Comparison of ENCODE assay signal across 7 cellular contexts in genomic region chr11:124875401-124875800, GRCh38. TPM values are rescaled to one million over a fixed set of nuclear protein-coding genes. Genes with fewer than 3 reads are reported as not detected.
DNase-seq lines count a peak whose midpoint lies in the region; TF ChIP-seq lines count a peak whose summit lies in the region.

No MANE protein-coding gene starts in this region.

- no peaks in the 10 kb centered on the region for H3K36me3 ChIP-seq in skeletal muscle satellite cell (ENCODE audit: insufficient read depth, low read length)

- H3K27ac Mint-ChIP-seq in H9, result peak overlapping the region in 1 of 3 experiments; percentile 86; a peak in 1 of 7 replicates

- H3K9ac ChIP-seq in H9 (ENCODE audit: extremely low read depth, insufficient read length, low read length), result no peak overlapping the region
- peak overlapping the region; percentile 93 for H3K9ac ChIP-seq in skeletal muscle satellite cell (ENCODE audit: low read depth, low read length)

- H3K4me2 ChIP-seq in H9 (ENCODE audit: insufficient read depth, insufficient read length, low read length) (peak overlapping the region; percentile 61), skeletal muscle satellite cell (ENCODE audit: low read length) (peak overlapping the region; percentile 95)

- no peak overlapping the region for H2BK12ac ChIP-seq in H9 (ENCODE audit: insufficient read length, low read depth, low read length)

- H3K56ac ChIP-seq in H9 (ENCODE audit: insufficient read length, low read depth, low read length), result no peak overlapping the region

- H2AK5ac ChIP-seq in H9 (ENCODE audit: insufficient read length, low read length), result no peak overlapping the region

- peaks cover 6% of the 10 kb centered on the region for H3K23me2 ChIP-seq in H9 (ENCODE audit: insufficient read length, low read depth, low read length, poor library complexity, severe bottlenecking)

- no CpG with 5 or more reads among the region's 3 CpGs for WGBS in H9 (ENCODE audit: extremely low coverage, insufficient read length, low lambda C conversion rate)

- no peaks in the 10 kb centered on the region; a peak in 2 of 7 replicates for H3K36me3 Mint-ChIP-seq in H9 (ENCODE audit: insufficient read depth in 1 of 3, low read depth in 3 of 3)

- H3K14ac ChIP-seq in H9 (ENCODE audit: insufficient read depth, low read length), result no peak overlapping the region

- H3K27me3 Mint-ChIP-seq in H9 (ENCODE audit: low read depth), result peaks cover 58% of the 10 kb centered on the region

- no peak overlapping the region for H4K8ac ChIP-seq in H9 (replicated peaks; ENCODE audit: insufficient read length, low read depth, low read length)

- no peak overlapping the region for H3K27ac ChIP-seq in H9 (ENCODE audit: insufficient read length, low read depth, low read length)
- H3K27ac ChIP-seq in VCaP, result peak overlapping the region; percentile 86; the same call in 1 of the 2 replicates

- H2AFZ ChIP-seq in H9 (ENCODE audit: low read length), result no peak overlapping the region

- TF ChIP-seq CTCF in H9 (conservative IDR thresholded peaks at IDR 0.05) (no peak), VCaP (conservative IDR thresholded peaks at IDR 0.05) (no peak), fibroblast of mammary gland (conservative IDR thresholded peaks at IDR 0.05; ENCODE audit: control insufficient read depth, insufficient read depth, low read depth, low read length) (no peak)

- H2BK120ac ChIP-seq in H9 (ENCODE audit: low read depth, low read length, poor library complexity, severe bottlenecking), result no peak overlapping the region

- H3K18ac ChIP-seq in H9 (ENCODE audit: insufficient read length, low read depth, low read length), result no peak overlapping the region

- H3K27me3 ChIP-seq in H9 (ENCODE audit: insufficient read depth, low read length) (peaks cover 23% of the 10 kb centered on the region; the same call in 1 of the 2 replicates), skeletal muscle satellite cell (ENCODE audit: control insufficient read depth, insufficient read depth, low read length) (peaks cover 39% of the 10 kb centered on the region)

- no peaks in the 10 kb centered on the region for H3K79me2 ChIP-seq in H9 (ENCODE audit: insufficient read depth, low read length)

- no peaks in the 10 kb centered on the region for H3K79me1 ChIP-seq in H9 (ENCODE audit: insufficient read depth, low read depth, low read length, poor library complexity, severe bottlenecking)

- no peak overlapping the region for H2BK5ac ChIP-seq in H9 (ENCODE audit: insufficient read length, low read length)

- H3K4me1 Mint-ChIP-seq in H9, result peaks cover 20 to 28% of the 10 kb centered on the region in 2 experiments

- no peak overlapping the region for H2BK20ac ChIP-seq in H9 (ENCODE audit: low read depth, low read length, poor library complexity, severe bottlenecking)

- no peak overlapping the region for H2BK15ac ChIP-seq in H9 (ENCODE audit: low read depth, low read length)

- H3K23ac ChIP-seq in H9 (ENCODE audit: insufficient read length, low read depth, low read length), result no peak overlapping the region

- DNase-seq in H9 (peak; percentile 25), fibroblast of mammary gland (ENCODE audit: low read depth) (no peak), amniotic stem cell (lab: John Stamatoyannopoulos, UW) (no peak), DMS79 (lab: John Stamatoyannopoulos, UW) (no peak), iPS-NIHi11 (ENCODE audit: low spot score) (no peak)

- no peaks in the 10 kb centered on the region for H4K20me1 ChIP-seq in H9 (ENCODE audit: control insufficient read depth, insufficient read depth, insufficient read length)

- no peak overlapping the region for H3K4ac ChIP-seq in H9 (ENCODE audit: low read depth, low read length)

- H3K4me1 ChIP-seq in H9 (ENCODE audit: insufficient read depth, low read length), result no peaks in the 10 kb centered on the region
- H3K4me1 ChIP-seq in skeletal muscle satellite cell (ENCODE audit: control insufficient read depth, insufficient read depth, low read length), result peaks cover 13% of the 10 kb centered on the region

- no peak overlapping the region for H4K5ac ChIP-seq in H9 (ENCODE audit: insufficient read length, low read depth, low read length)

- H3K4me3 ChIP-seq in fibroblast of mammary gland (ENCODE audit: control insufficient read depth, low read depth, low read length) (peak overlapping the region; percentile 65), skeletal muscle satellite cell (ENCODE audit: low read length) (peak overlapping the region; percentile 81)

- H3K4me3 Mint-ChIP-seq in H9, result peak overlapping the region; percentile 82 to 89

- H3K9me3 ChIP-seq in H9 (ENCODE audit: control insufficient read depth, low read depth, low read length), result no peaks in the 10 kb centered on the region
- no peaks in the 10 kb centered on the region for H3K9me3 ChIP-seq in skeletal muscle satellite cell (replicated peaks; ENCODE audit: low read length)

- peaks cover 0 to 3% of the 10 kb centered on the region in 2 experiments; a peak in 1 of 5 replicates for H3K9me3 Mint-ChIP-seq in H9

- H3T11ph ChIP-seq in H9 (ENCODE audit: low read length), result no peak overlapping the region

- H4K91ac ChIP-seq in H9 (ENCODE audit: insufficient read length, low read depth, low read length), result no peak overlapping the region

RNA-seq across cellular contexts. Expression of gene ROBO3, which starts 10.2 kb away (rescaled TPM):
- 11.8 and 12.6 TPM in 2 replicates for total RNA-seq in H9 (2021)
- total RNA-seq in skeletal muscle satellite cell (2012; rRNA removed), result 8.7 and 10.4 TPM in 2 replicates

RNA-seq across cellular contexts. Expression of gene ROBO4, which starts 22.3 kb away (rescaled TPM):
- not detected in 2 replicates for total RNA-seq in H9 (2021)
- 5.9 and 9.1 TPM in 2 replicates for total RNA-seq in skeletal muscle satellite cell (2012; rRNA removed)

RNA-seq across cellular contexts. Expression of gene HEPN1, which starts 43.6 kb away (rescaled TPM):
- not detected in 2 replicates for total RNA-seq in H9 (2021)
- not detected in 2 replicates for total RNA-seq in skeletal muscle satellite cell (2012; rRNA removed)
